8 cellular contexts compared by ENCODE assay signal in genomic region chr6:2762868-2763267, GRCh38. TPM values are rescaled to one million over a fixed set of nuclear protein-coding genes. Genes with fewer than 3 reads are reported as not detected.
A peak's percentile ranks its signal among the peaks of the same experiment; 100 is the strongest.
DNase-seq lines count a peak whose midpoint lies in the region; ATAC-seq and TF ChIP-seq lines count a peak whose summit lies in the region.
"Not testable (repeated sequence)": the region's sequence is repeated elsewhere in the genome, so short reads cannot be mapped to it uniquely, and the experiment has no call there.

No MANE protein-coding gene starts in this region.

- not testable (repeated sequence) for H3K9me3 ChIP-seq in A673 (ENCODE audit: low read depth, low read length, poor library complexity, severe bottlenecking)

- not testable (repeated sequence) for H3K27me3 ChIP-seq in A673 (replicated peaks; ENCODE audit: insufficient read depth, low read depth, low read length, poor library complexity)

- not testable (repeated sequence) for ATAC-seq in natural killer cell; stimulated activated naive CD8-positive, alpha-beta T cell treated with anti-CD3 and anti-CD28 coated beads, Interleukin-15, Interleukin-2, amounts not matched to agents 100 U/mL and 50 U/mL, for 24 hours

- CTCF ChIA-PET in A673 (lab: Charles Lee) = not testable (repeated sequence)
- CTCF ChIA-PET in activated CD4-positive, alpha-beta memory T cell treated with anti-CD3 and anti-CD28 coated beads for 36 hours (lab: Charles Lee) = interaction anchor here (1.3 to 7.9 kb wide), 4 partner anchors 14 to 167 kb away, joined by 3 to 111 read pairs (median 22); partner anchors contain the start of gene MYLK4

- BruUV-seq in A673 (replicated peaks; lab: Mats Ljungman, UMichigan) = not testable (repeated sequence)

- H3K4me3 Mint-ChIP-seq in T-helper 2 cell treated with Interferon-gamma antibody and Interleukin-4, amounts not matched to agents 5 μg/mL and 100 μg/mL, for 36 hours; activated CD4-positive, alpha-beta memory T cell treated with anti-CD3 and anti-CD28 coated beads for 36 hours; activated naive CD8-positive, alpha-beta T cell treated with anti-CD3 and anti-CD28 coated beads for 36 hours: not testable (repeated sequence)
- H3K4me3 Mint-ChIP-seq in natural killer cell = peak overlapping the region; percentile 18

- not testable (repeated sequence) for H3K27me3 Mint-ChIP-seq in T-helper 2 cell treated with Interferon-gamma antibody and Interleukin-4, amounts not matched to agents 5 μg/mL and 100 μg/mL, for 36 hours (ENCODE audit: low read depth); activated CD4-positive, alpha-beta memory T cell treated with anti-CD3 and anti-CD28 coated beads for 36 hours; activated naive CD8-positive, alpha-beta T cell treated with anti-CD3 and anti-CD28 coated beads for 36 hours; natural killer cell (ENCODE audit: low read depth in 2 of 2)

- H3K4me1 Mint-ChIP-seq in T-helper 2 cell treated with Interferon-gamma antibody and Interleukin-4, amounts not matched to agents 5 μg/mL and 100 μg/mL, for 36 hours (ENCODE audit: low read depth) = peaks cover 25% of the 10 kb centered on the region
- peaks cover 26% of the 10 kb centered on the region for H3K4me1 Mint-ChIP-seq in activated CD4-positive, alpha-beta memory T cell treated with anti-CD3 and anti-CD28 coated beads for 36 hours (ENCODE audit: low read depth)
- H3K4me1 Mint-ChIP-seq in activated naive CD8-positive, alpha-beta T cell treated with anti-CD3 and anti-CD28 coated beads for 36 hours = peaks cover 24% of the 10 kb centered on the region
- H3K4me1 Mint-ChIP-seq in natural killer cell = peaks cover 25 to 28% of the 10 kb centered on the region in 2 donors

- H3K27ac ChIP-seq in A673 (ENCODE audit: low read depth, low read length, poor library complexity, severe bottlenecking) = not testable (repeated sequence)

- intact Hi-C loops in A673 (cut with micrococcal nuclease; ENCODE audit: unreplicated experiment) = not testable (repeated sequence)
- intact Hi-C loops in activated CD4-positive, alpha-beta memory T cell treated with anti-CD3 and anti-CD28 coated beads for 36 hours (cut with micrococcal nuclease) = loop anchor here (5.0 to 10.0 kb wide), 3 partner anchors 198 to 1372 kb away; partner anchors contain the start of genes ECI2 and GMDS
- intact Hi-C loops in natural killer cell (cut with micrococcal nuclease) = loop anchor here (10.0 kb wide), 1 partner anchor 518 kb away; the partner anchor contains the start of gene GMDS

- peak; percentile 45 for DNase-seq in A673 (ENCODE audit: low spot score)
- peak; percentile 73 for DNase-seq in GDM1 (lab: John Stamatoyannopoulos, UW)
- peak; percentile 23 to 43 for DNase-seq in NOMO-1 (lab: John Stamatoyannopoulos, UW; ENCODE audit: unreplicated experiment in 2 of 2)
- DNase-seq in T-helper 2 cell treated with Interferon-gamma antibody and Interleukin-4, amounts not matched to agents 5 μg/mL and 100 μg/mL, for 36 hours (ENCODE audit: low spot score); activated naive CD8-positive, alpha-beta T cell treated with anti-CD3 and anti-CD28 coated beads for 36 hours; natural killer cell: not testable (repeated sequence)
- DNase-seq in activated CD4-positive, alpha-beta memory T cell treated with anti-CD3 and anti-CD28 coated beads for 36 hours = peak; percentile 32
- peak; percentile 31 for DNase-seq in stimulated activated naive CD8-positive, alpha-beta T cell treated with anti-CD3 and anti-CD28 coated beads, Interleukin-15, Interleukin-2, amounts not matched to agents 100 U/mL and 50 U/mL, for 24 hours

- H3K4me3 ChIP-seq in A673 (ENCODE audit: low read depth, low read length, poor library complexity, severe bottlenecking) = not testable (repeated sequence)

- H3K36me3 Mint-ChIP-seq in T-helper 2 cell treated with Interferon-gamma antibody and Interleukin-4, amounts not matched to agents 5 μg/mL and 100 μg/mL, for 36 hours (ENCODE audit: low read depth); activated CD4-positive, alpha-beta memory T cell treated with anti-CD3 and anti-CD28 coated beads for 36 hours; activated naive CD8-positive, alpha-beta T cell treated with anti-CD3 and anti-CD28 coated beads for 36 hours; natural killer cell: not testable (repeated sequence)

- H3K4me1 ChIP-seq in A673 (ENCODE audit: insufficient read depth, low read length, poor library complexity, severe bottlenecking) = peaks cover 10% of the 10 kb centered on the region

- POLR2A ChIA-PET in A673 (lab: Charles Lee; ENCODE audit: low non-redundant PET); activated CD4-positive, alpha-beta memory T cell treated with anti-CD3 and anti-CD28 coated beads for 36 hours (lab: Charles Lee): not testable (repeated sequence)

- not testable (repeated sequence) for H3K9me3 Mint-ChIP-seq in T-helper 2 cell treated with Interferon-gamma antibody and Interleukin-4, amounts not matched to agents 5 μg/mL and 100 μg/mL, for 36 hours; activated CD4-positive, alpha-beta memory T cell treated with anti-CD3 and anti-CD28 coated beads for 36 hours; activated naive CD8-positive, alpha-beta T cell treated with anti-CD3 and anti-CD28 coated beads for 36 hours; natural killer cell

- peak overlapping the region; percentile 17 for H3K27ac Mint-ChIP-seq in T-helper 2 cell treated with Interferon-gamma antibody and Interleukin-4, amounts not matched to agents 5 μg/mL and 100 μg/mL, for 36 hours
- H3K27ac Mint-ChIP-seq in activated CD4-positive, alpha-beta memory T cell treated with anti-CD3 and anti-CD28 coated beads for 36 hours = not testable (repeated sequence)
- H3K27ac Mint-ChIP-seq in activated naive CD8-positive, alpha-beta T cell treated with anti-CD3 and anti-CD28 coated beads for 36 hours = peak overlapping the region; percentile 20
- H3K27ac Mint-ChIP-seq in natural killer cell = peak overlapping the region in 1 of 2 donors; percentile 58

- H3K36me3 ChIP-seq in A673 (ENCODE audit: insufficient read depth, low read length, poor library complexity, severe bottlenecking) = not testable (repeated sequence)

- not testable (repeated sequence) for TF ChIP-seq CTCF in A673 (conservative IDR thresholded peaks at IDR 0.05; ENCODE audit: low read depth, low read length); natural killer cell (IDR thresholded peaks at IDR 0.05)

RNA-seq across cellular contexts. Expression of gene WRNIP1, which starts 2.3 kb away (rescaled TPM):
- total RNA-seq in A673 (2021) (48.9 and 49.3 TPM in 2 replicates), natural killer cell (10 to 100 TPM; 27.9 to 34.8 (median 30.5) TPM)
- total RNA-seq in activated CD4-positive, alpha-beta memory T cell treated with anti-CD3 and anti-CD28 coated beads for 36 hours = 10 to 100 TPM; 32.7 to 32.8 TPM
- 10 to 100 TPM; 47.6 to 47.8 TPM for total RNA-seq in activated naive CD8-positive, alpha-beta T cell treated with anti-CD3 and anti-CD28 coated beads for 36 hours

RNA-seq across cellular contexts. Expression of gene MYLK4, which starts 12.1 kb away (rescaled TPM):
- 0.13 and 0.39 TPM in 2 replicates for total RNA-seq in A673 (2021)
- total RNA-seq in activated CD4-positive, alpha-beta memory T cell treated with anti-CD3 and anti-CD28 coated beads for 36 hours = under 1 TPM; 0.05 to 0.07 TPM
- under 1 TPM; 0.10 to 0.21 TPM for total RNA-seq in activated naive CD8-positive, alpha-beta T cell treated with anti-CD3 and anti-CD28 coated beads for 36 hours
- 1 to 10 TPM in 1 of 3 donors, under 1 TPM in 2; 0.45 to 1.1 (median 0.88) TPM for total RNA-seq in natural killer cell
